ENCODE assay signal across 10 cellular contexts in the genomic region with DNA sequence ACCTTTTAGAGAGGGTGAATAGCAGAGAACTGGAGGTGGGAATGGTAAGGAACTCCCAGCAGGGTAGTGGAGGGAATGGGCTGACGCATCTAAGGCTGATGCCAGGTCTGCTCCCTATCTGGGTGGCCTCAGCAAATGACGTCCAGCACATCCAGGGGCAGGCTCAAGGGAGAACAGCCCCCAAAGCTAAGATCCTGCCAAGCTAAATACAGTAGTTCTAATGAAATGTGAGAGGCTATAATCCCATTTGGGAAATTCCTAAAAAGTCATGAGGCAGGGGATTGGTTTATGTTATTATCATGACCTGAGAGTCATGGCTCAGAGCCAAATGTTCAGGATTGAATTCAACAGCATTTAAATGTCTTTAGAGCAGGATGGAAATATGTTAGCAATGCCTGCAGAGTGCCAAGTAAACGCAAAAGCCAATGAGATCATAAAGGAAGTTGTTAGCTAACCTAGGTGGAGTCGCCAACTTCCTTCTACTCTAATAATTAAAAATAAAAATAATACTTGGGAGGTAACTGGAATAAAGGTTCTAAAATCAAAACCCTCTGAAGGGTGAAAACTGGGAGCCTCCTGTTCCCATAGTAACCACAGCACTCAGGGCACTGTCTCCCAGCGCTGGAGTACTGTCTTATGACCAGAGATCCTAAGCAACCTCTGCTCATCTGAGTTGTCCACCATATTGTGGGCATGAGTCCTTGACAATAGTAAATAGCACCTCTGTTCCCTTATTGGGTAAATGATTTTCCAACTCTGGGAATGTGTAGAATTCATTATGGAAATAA. TPM values are rescaled to one million over a fixed set of nuclear protein-coding genes. Genes with fewer than 3 reads are reported as not detected.
DNase-seq lines count a peak whose midpoint lies in the region; ATAC-seq and TF ChIP-seq lines count a peak whose summit lies in the region.
"Had no signal": no experiment of that assay in that cellular context is flagged by ENCODE, and none has a peak within 500 bp of the region (broad histone marks: within the 10 kb centered on the region; RNA-seq: fewer than 3 reads in every experiment).

No MANE protein-coding gene starts in this region.

- TF ChIP-seq CTCF in LNCaP clone FGC (IDR thresholded peaks at IDR 0.05; ENCODE audit: control insufficient read depth, extremely low read depth, insufficient read depth), result no peak
- no peak for TF ChIP-seq CTCF in spleen (IDR thresholded peaks at IDR 0.05 in 8 of 11, conservative IDR thresholded peaks at IDR 0.05 in 3 of 11)
- TF ChIP-seq CTCF in glutamatergic neuron (IDR thresholded peaks at IDR 0.05; ENCODE audit: partially characterized antibody, unreplicated experiment), result no peak

- H3K4me3 ChIP-seq in LNCaP clone FGC (ENCODE audit: low read depth, low read length), result no peak overlapping the region
- H3K4me3 ChIP-seq in adipocyte (ENCODE audit: low read length), result peak overlapping the region; percentile 9
- no peak overlapping the region for H3K4me3 ChIP-seq in spleen

- peaks cover 3% of the 10 kb centered on the region for H3K9me3 Mint-ChIP-seq in glutamatergic neuron (ENCODE audit: unreplicated experiment)

- H3K4me1 ChIP-seq in adipocyte (ENCODE audit: control insufficient read depth, insufficient read depth, low read length) (peaks cover 26% of the 10 kb centered on the region), spleen (peaks cover 0 to 11% (median 2%) of the 10 kb centered on the region in 6 donors)

- peaks cover 5% of the 10 kb centered on the region for H3K27me3 ChIP-seq in adipocyte (replicated peaks; ENCODE audit: control insufficient read depth, insufficient read depth, low read length)
- H3K27me3 ChIP-seq in spleen (replicated peaks in 1 of 7), result peaks cover 0 to 8% (median 0%) of the 10 kb centered on the region in 7 donors

- peaks cover 4% of the 10 kb centered on the region for H3K4me1 Mint-ChIP-seq in glutamatergic neuron (ENCODE audit: low read depth, unreplicated experiment)

- intact Hi-C loops in left ventricle myocardium superior (cut with micrococcal nuclease), result no loop called here
- intact Hi-C loops in spleen (cut with DNase I; ENCODE audit: low total_unique reads), result no loop called here

- peak; percentile 84 for ATAC-seq in left ventricle myocardium superior
- ATAC-seq: natural killer cell treated with Interleukin-12 subunit alpha and Interleukin-12 subunit beta and Interleukin-15 and Interleukin-18, amount 100 ng/mL, for 72 hours had no signal

- H3K27ac Mint-ChIP-seq in glutamatergic neuron (ENCODE audit: unreplicated experiment), result no peak overlapping the region
- H3K27ac Mint-ChIP-seq: natural killer cell treated with Interleukin-12 subunit alpha and Interleukin-12 subunit beta and Interleukin-15 and Interleukin-18, amount 100 ng/mL, for 72 hours had no signal

- 25 to 36% (median 34%) methylated on average over 5 of the region's 5 CpGs for WGBS in spleen, 5 donors

- peak; percentile 51 for DNase-seq in LNCaP clone FGC (ENCODE audit: low read depth)
- DNase-seq in adipocyte (ENCODE audit: low read depth), result peak; percentile 80
- no peak for DNase-seq in left ventricle myocardium superior
- no peak for DNase-seq in spleen
- no peak for DNase-seq in COLO668 (lab: John Stamatoyannopoulos, UW; ENCODE audit: unreplicated experiment)
- DNase-seq in glutamatergic neuron, result no peak
- DNase-seq in NCI-H2081 treated with DMSO at 0.1 percent for 48 hours (lab: John Stamatoyannopoulos, UW), result no peak
- DNase-seq: activated CD4-positive, alpha-beta T cell treated with anti-CD3 and anti-CD28 coated beads for 4 hours; stimulated activated CD8-positive, alpha-beta memory T cell treated with anti-CD3 and anti-CD28 coated beads, Interleukin-4, amount 100 ng/mL, for 48 hours had no signal

- no peak overlapping the region for H3K4me3 Mint-ChIP-seq in glutamatergic neuron (ENCODE audit: unreplicated experiment)
- H3K4me3 Mint-ChIP-seq: natural killer cell treated with Interleukin-12 subunit alpha and Interleukin-12 subunit beta and Interleukin-15 and Interleukin-18, amount 100 ng/mL, for 72 hours had no signal

- TF ChIP-seq POLR2A in spleen (IDR thresholded peaks at IDR 0.05), result no peak

- no peak overlapping the region for H3K9ac ChIP-seq in adipocyte (ENCODE audit: low read length)

- H3K36me3 Mint-ChIP-seq in glutamatergic neuron (ENCODE audit: unreplicated experiment), result no peaks in the 10 kb centered on the region

- H3K27me3 Mint-ChIP-seq in glutamatergic neuron (ENCODE audit: unreplicated experiment), result peaks cover 2% of the 10 kb centered on the region

- peak overlapping the region in 7 of 8 donors; percentile 9 to 63 (median 24) for H3K27ac ChIP-seq in spleen

- no peaks in the 10 kb centered on the region for H3K36me3 ChIP-seq in adipocyte (ENCODE audit: control insufficient read depth, insufficient read depth, low read length, severe bottlenecking)
- H3K36me3 ChIP-seq in spleen, result no peaks in the 10 kb centered on the region

- H3K9me3 ChIP-seq in adipocyte (ENCODE audit: control insufficient read depth, low read length) (peaks cover 11% of the 10 kb centered on the region), spleen (peaks cover 3 to 15% (median 11%) of the 10 kb centered on the region in 8 donors)

RNA-seq across cellular contexts. Expression of gene IYD, which starts 34.8 kb away (rescaled TPM):
- total RNA-seq in left ventricle myocardium superior, result not detected
- not detected for total RNA-seq in spleen
- polyA plus RNA-seq in spleen, result not detected
- not detected for total RNA-seq in glutamatergic neuron (ENCODE audit: unreplicated experiment)
- total RNA-seq: natural killer cell treated with Interleukin-12 subunit alpha and Interleukin-12 subunit beta and Interleukin-15 and Interleukin-18, amount 100 ng/mL, for 72 hours had no signal

Comparison
In these comparisons a context has a peak if more than half of its experiments do, and no peak if none do; other contexts are left out.
1. DNase-seq: peak in LNCaP clone FGC (single experiment) and adipocyte (single experiment); none in left ventricle myocardium superior (single experiment), spleen (single experiment), COLO668 (single experiment), glutamatergic neuron (single experiment) and NCI-H2081 treated with DMSO at 0.1 percent for 48 hours (single experiment).